In the genomic region with DNA sequence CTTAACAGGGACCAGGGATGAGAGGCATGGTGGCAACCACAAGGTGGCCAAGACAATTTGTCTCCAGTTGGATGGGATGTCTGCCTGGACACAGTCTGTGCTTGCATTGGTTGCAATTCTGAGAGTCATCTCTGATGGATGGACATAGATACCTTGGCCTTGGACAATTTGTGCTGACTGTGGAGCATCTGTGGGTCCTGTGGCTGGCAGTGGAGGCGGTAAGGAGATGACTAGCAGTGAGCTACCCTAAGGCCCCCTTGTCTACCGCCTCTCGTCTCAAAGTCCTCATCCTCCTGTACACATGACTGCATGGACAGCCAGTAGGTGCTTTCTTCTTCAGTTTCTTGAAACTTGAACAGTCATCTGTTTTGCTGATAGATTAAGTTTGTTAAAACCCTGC, we compare ENCODE assay signal across 4 cellular contexts. TPM values are rescaled to one million over a fixed set of nuclear protein-coding genes. Genes with fewer than 3 reads are reported as not detected.
"Had no signal": no experiment of that assay in that cellular context is flagged by ENCODE, and none has a peak within 500 bp of the region (broad histone marks: within the 10 kb centered on the region; RNA-seq: fewer than 3 reads in every experiment).

No MANE protein-coding gene starts in this region.

RNA-seq across cellular contexts. Expression of a gene that starts 54.8 kb away (rescaled TPM):
- total RNA-seq: glomerular endothelial cell, pulmonary artery endothelial cell, upper lobe of right lung had no signal
- polyA plus RNA-seq: mammary epithelial cell had no signal
